Comparison of ENCODE assay signal across 12 cellular contexts in genomic region chr9:109113892-109114609, GRCh38. TPM values are rescaled to one million over a fixed set of nuclear protein-coding genes. Genes with fewer than 3 reads are reported as not detected.
DNase-seq lines count a peak whose midpoint lies in the region; ATAC-seq, FAIRE-seq and TF ChIP-seq lines count a peak whose summit lies in the region.
"Had no signal": no experiment of that assay in that cellular context is flagged by ENCODE, and none has a peak within 500 bp of the region (broad histone marks: within the 10 kb centered on the region; RNA-seq: fewer than 3 reads in every experiment).

No MANE protein-coding gene starts in this region.

- H3K4me2 ChIP-seq in hepatocyte, result peak overlapping the region; percentile 41

- H3K79me2 ChIP-seq in hepatocyte, result peaks cover 98% of the 10 kb centered on the region

- no peaks in the 10 kb centered on the region for H3K9me3 Mint-ChIP-seq in activated CD4-positive, alpha-beta T cell treated with anti-CD3 and anti-CD28 coated beads for 36 hours (ENCODE audit: low read depth)
- H3K9me3 Mint-ChIP-seq in activated naive CD8-positive, alpha-beta T cell (ENCODE audit: low read depth), result no peaks in the 10 kb centered on the region
- H3K9me3 Mint-ChIP-seq in stimulated activated naive CD8-positive, alpha-beta T cell treated with anti-CD3 and anti-CD28 coated beads, Interleukin-15, amount 100 ng/mL, for 72 hours, result no peaks in the 10 kb centered on the region

- no peak overlapping the region for H2AFZ ChIP-seq in hepatocyte

- H3K4me1 Mint-ChIP-seq in activated CD4-positive, alpha-beta T cell treated with anti-CD3 and anti-CD28 coated beads for 36 hours, result peaks cover 87% of the 10 kb centered on the region
- peaks cover 91% of the 10 kb centered on the region for H3K4me1 Mint-ChIP-seq in activated naive CD8-positive, alpha-beta T cell (ENCODE audit: low read depth)
- H3K4me1 Mint-ChIP-seq in stimulated activated naive CD8-positive, alpha-beta T cell treated with anti-CD3 and anti-CD28 coated beads, Interleukin-15, amount 100 ng/mL, for 72 hours, result peaks cover 77% of the 10 kb centered on the region

- H3K4me3 ChIP-seq in hepatocyte, result no peak overlapping the region
- H3K4me3 ChIP-seq in small intestine (ENCODE audit: low read depth in 1 of 2, low read length in 2 of 2), result no peak overlapping the region

- no peak overlapping the region for H3K4me3 Mint-ChIP-seq in activated CD4-positive, alpha-beta T cell treated with anti-CD3 and anti-CD28 coated beads for 36 hours
- peak overlapping the region; percentile 61 for H3K4me3 Mint-ChIP-seq in activated naive CD8-positive, alpha-beta T cell
- peak overlapping the region; percentile 27 to 57 for H3K4me3 Mint-ChIP-seq in stimulated activated naive CD8-positive, alpha-beta T cell treated with anti-CD3 and anti-CD28 coated beads, Interleukin-15, amount 100 ng/mL, for 72 hours

- CTCF ChIA-PET in activated CD4-positive, alpha-beta T cell treated with anti-CD3 and anti-CD28 coated beads for 36 hours (lab: Charles Lee), result interaction anchor here (1.2 kb wide), 1 partner anchor 11 kb away, joined by 3 read pairs; no protein-coding TSS in a partner anchor

- H3K27ac Mint-ChIP-seq in activated CD4-positive, alpha-beta T cell treated with anti-CD3 and anti-CD28 coated beads for 36 hours, result peak overlapping the region; percentile 65
- peak overlapping the region; percentile 75 for H3K27ac Mint-ChIP-seq in activated naive CD8-positive, alpha-beta T cell
- peak overlapping the region in 1 of 2 donors; percentile 81 for H3K27ac Mint-ChIP-seq in stimulated activated naive CD8-positive, alpha-beta T cell treated with anti-CD3 and anti-CD28 coated beads, Interleukin-15, amount 100 ng/mL, for 72 hours

- peaks cover 22% of the 10 kb centered on the region for H3K36me3 Mint-ChIP-seq in activated CD4-positive, alpha-beta T cell treated with anti-CD3 and anti-CD28 coated beads for 36 hours (ENCODE audit: low read depth)
- H3K36me3 Mint-ChIP-seq in activated naive CD8-positive, alpha-beta T cell, result peaks cover 12% of the 10 kb centered on the region

- no peak for ATAC-seq in activated CD4-positive, alpha-beta T cell treated with anti-CD3 and anti-CD28 coated beads for 36 hours
- ATAC-seq in stimulated activated naive CD8-positive, alpha-beta T cell treated with anti-CD3 and anti-CD28 coated beads, Interleukin-15, amount 100 ng/mL, for 72 hours, result no peak
- ATAC-seq: HCT116 had no signal

- POLR2A ChIA-PET in activated CD4-positive, alpha-beta T cell treated with anti-CD3 and anti-CD28 coated beads for 36 hours (lab: Charles Lee), result interaction anchor here (0.6 to 1.2 kb wide), 3 partner anchors 22 to 72 kb away, joined by 3 to 4 read pairs (median 4); no protein-coding TSS in a partner anchor

- H3K36me3 ChIP-seq in hepatocyte (replicated peaks; ENCODE audit: insufficient read depth, low read depth) (no peaks in the 10 kb centered on the region), small intestine (ENCODE audit: control insufficient read depth in 2 of 2, insufficient read depth in 2 of 2, low read length in 2 of 2) (no peaks in the 10 kb centered on the region)
- H3K36me3 ChIP-seq: brain microvascular endothelial cell had no signal

- no peak for DNase-seq in activated CD4-positive, alpha-beta T cell treated with anti-CD3 and anti-CD28 coated beads for 36 hours
- no peak for DNase-seq in activated CD4-positive, alpha-beta T cell treated with anti-CD3 and anti-CD28 coated beads, Interleukin-2, amount 50 U/mL, for 4 hours
- no peak for DNase-seq in hepatocyte (ENCODE audit: low spot score)
- no peak for DNase-seq in stimulated activated naive CD8-positive, alpha-beta T cell treated with anti-CD3 and anti-CD28 coated beads, Interleukin-15, amount 100 ng/mL, for 72 hours
- no peak for DNase-seq in anterior cingulate cortex (lab: John Stamatoyannopoulos, UW)
- no peak for DNase-seq in DMS153 treated with DMSO at 0.1 percent for 48 hours (lab: John Stamatoyannopoulos, UW; ENCODE audit: unreplicated experiment)
- DNase-seq in small intestine, result no peak
- DNase-seq: activated CD4-positive, alpha-beta T cell treated with anti-CD3 and anti-CD28 coated beads for 1 hour; brain microvascular endothelial cell had no signal

- no peaks in the 10 kb centered on the region for H3K9me2 ChIP-seq in hepatocyte (replicated peaks; ENCODE audit: insufficient read depth)

- H3K4me1 ChIP-seq in hepatocyte (ENCODE audit: insufficient read depth) (peaks cover 21% of the 10 kb centered on the region), small intestine (ENCODE audit: control insufficient read depth in 2 of 2, insufficient read depth in 1 of 2, low read depth in 1 of 2, low read length in 1 of 2) (peaks cover 2 to 14% of the 10 kb centered on the region in 2 donors)

- H3K9me3 ChIP-seq in hepatocyte (ENCODE audit: low read depth) (no peaks in the 10 kb centered on the region), small intestine (ENCODE audit: control insufficient read depth, low read depth) (no peaks in the 10 kb centered on the region)

- no peak for TF ChIP-seq CTCF in hepatocyte (IDR thresholded peaks at IDR 0.05; ENCODE audit: poor library complexity)

- FAIRE-seq in small intestine (lab: Jason Lieb, UNC), result no peak

- H3K27me3 ChIP-seq in hepatocyte, result no peaks in the 10 kb centered on the region
- H3K27me3 ChIP-seq in small intestine (ENCODE audit: control insufficient read depth in 2 of 2, insufficient read depth in 2 of 2, low read length in 2 of 2), result no peaks in the 10 kb centered on the region
- H3K27me3 ChIP-seq: brain microvascular endothelial cell had no signal

- H4K20me1 ChIP-seq in hepatocyte (ENCODE audit: insufficient read depth, poor library complexity, severe bottlenecking), result peaks cover 60% of the 10 kb centered on the region

- intact Hi-C loops in activated CD4-positive, alpha-beta T cell treated with anti-CD3 and anti-CD28 coated beads for 36 hours (cut with DNase I, micrococcal nuclease), result loop anchor here in 1 of 2 experiments (5.0 to 10.0 kb wide), 2 partner anchors 1629 to 1832 kb away; partner anchors contain the start of genes KLF4 and RAD23B

- 86% methylated on average over 12 of the region's 12 CpGs for WGBS in hepatocyte (ENCODE audit: low lambda C conversion rate, missing lambda C conversion rate)
- WGBS in small intestine, 3 donors, result 86 to 89% (median 87%) methylated on average over 12 of the region's 12 CpGs

- no peaks in the 10 kb centered on the region for H3K27me3 Mint-ChIP-seq in activated CD4-positive, alpha-beta T cell treated with anti-CD3 and anti-CD28 coated beads for 36 hours
- no peaks in the 10 kb centered on the region for H3K27me3 Mint-ChIP-seq in activated naive CD8-positive, alpha-beta T cell
- no peaks in the 10 kb centered on the region for H3K27me3 Mint-ChIP-seq in stimulated activated naive CD8-positive, alpha-beta T cell treated with anti-CD3 and anti-CD28 coated beads, Interleukin-15, amount 100 ng/mL, for 72 hours

- peak overlapping the region; percentile 35 for H3K27ac ChIP-seq in hepatocyte
- H3K27ac ChIP-seq in small intestine (ENCODE audit: low read depth in 1 of 2, low read length in 1 of 2), result no peak overlapping the region
- H3K27ac ChIP-seq: brain microvascular endothelial cell had no signal

RNA-seq across cellular contexts. Expression of gene TMEM245, which starts 5.7 kb away (rescaled TPM):
- total RNA-seq in activated CD4-positive, alpha-beta T cell treated with anti-CD3 and anti-CD28 coated beads for 36 hours, result 10 to 100 TPM; 24.0 to 24.5 TPM
- 101 and 122 TPM in 2 replicates for total RNA-seq in hepatocyte
- polyA plus RNA-seq in hepatocyte, result 54.9 and 63.5 TPM in 2 replicates
- 10 to 100 TPM in 1 of 3 donors, 1 to 10 TPM in 2; 4.3 to 12.9 (median 6.7) TPM for polyA plus RNA-seq in small intestine

RNA-seq across cellular contexts. Expression of gene FRRS1L, which starts 53.0 kb away (rescaled TPM):
- not detected for total RNA-seq in activated CD4-positive, alpha-beta T cell treated with anti-CD3 and anti-CD28 coated beads for 36 hours
- 4.4 and 5.0 TPM in 2 replicates for total RNA-seq in hepatocyte
- polyA plus RNA-seq in hepatocyte (2.0 and 2.6 TPM in 2 replicates), small intestine (under 1 TPM in 2 of 3 donors, not detected in 1; under 0.01 to 0.85 TPM)
- total RNA-seq: A172 had no signal
